Comparison of ENCODE assay signal across 15 cellular contexts in genomic region chr7:4257390-4258111, GRCh38.
"Had no signal": no experiment of that assay in that cellular context is flagged by ENCODE, and none has a peak within 500 bp of the region (broad histone marks: within the 10 kb centered on the region; RNA-seq: fewer than 3 reads in every experiment).

No MANE protein-coding gene starts in this region.

- H3K27ac ChIP-seq: body of pancreas, esophagus squamous epithelium, suprapubic skin had no signal

- H3K27me3 Mint-ChIP-seq: progenitor cell of endocrine pancreas had no signal

- H3K9me3 ChIP-seq: body of pancreas, esophagus squamous epithelium, suprapubic skin had no signal

- H3K4me3 ChIP-seq: body of pancreas, heart left ventricle, left ventricle myocardium inferior, suprapubic skin had no signal

- DNase-seq: amniotic stem cell; body of pancreas; esophagus squamous epithelium; foreskin fibroblast; left ventricle myocardium inferior; mesendoderm; stimulated activated CD4-positive, alpha-beta T cell treated with anti-CD3 and anti-CD28 coated beads, Interleukin-12 subunit alpha, Interleukin-12 subunit beta, amount 100 ng/mL, for 4 hours; stimulated activated naive CD4-positive, alpha-beta T cell; T-helper 17 cell had no signal

- H3K27ac Mint-ChIP-seq: activated T-helper 2 cell treated with anti-CD3 and anti-CD28 coated beads, Interferon-gamma antibody, Interleukin-2, Interleukin-4, amounts not matched to agents 10 μg/mL and 5 μg/mL and 100 μg/mL, durations not matched to agents 14 hours and 24 hours and 36 hours; progenitor cell of endocrine pancreas; T-helper 17 cell had no signal

- ATAC-seq: body of pancreas, heart left ventricle, sciatic nerve, T-helper 17 cell had no signal

- H3K4me1 Mint-ChIP-seq: activated naive CD4-positive, alpha-beta T cell treated with anti-CD3 and anti-CD28 coated beads, Interleukin-2, amount 50 U/mL, for 24 hours; T-helper 17 cell had no signal

- H3K4me3 Mint-ChIP-seq: activated naive CD4-positive, alpha-beta T cell treated with anti-CD3 and anti-CD28 coated beads, Interleukin-2, amount 50 U/mL, for 24 hours; T-helper 17 cell had no signal

- H3K27me3 ChIP-seq: body of pancreas, heart left ventricle, suprapubic skin had no signal

- H3K36me3 ChIP-seq: esophagus squamous epithelium, heart left ventricle, left ventricle myocardium inferior, suprapubic skin had no signal

- H3K4me1 ChIP-seq: body of pancreas, heart left ventricle, left ventricle myocardium inferior had no signal
